Comparison of ENCODE assay signal across 8 cellular contexts in the genomic region with DNA sequence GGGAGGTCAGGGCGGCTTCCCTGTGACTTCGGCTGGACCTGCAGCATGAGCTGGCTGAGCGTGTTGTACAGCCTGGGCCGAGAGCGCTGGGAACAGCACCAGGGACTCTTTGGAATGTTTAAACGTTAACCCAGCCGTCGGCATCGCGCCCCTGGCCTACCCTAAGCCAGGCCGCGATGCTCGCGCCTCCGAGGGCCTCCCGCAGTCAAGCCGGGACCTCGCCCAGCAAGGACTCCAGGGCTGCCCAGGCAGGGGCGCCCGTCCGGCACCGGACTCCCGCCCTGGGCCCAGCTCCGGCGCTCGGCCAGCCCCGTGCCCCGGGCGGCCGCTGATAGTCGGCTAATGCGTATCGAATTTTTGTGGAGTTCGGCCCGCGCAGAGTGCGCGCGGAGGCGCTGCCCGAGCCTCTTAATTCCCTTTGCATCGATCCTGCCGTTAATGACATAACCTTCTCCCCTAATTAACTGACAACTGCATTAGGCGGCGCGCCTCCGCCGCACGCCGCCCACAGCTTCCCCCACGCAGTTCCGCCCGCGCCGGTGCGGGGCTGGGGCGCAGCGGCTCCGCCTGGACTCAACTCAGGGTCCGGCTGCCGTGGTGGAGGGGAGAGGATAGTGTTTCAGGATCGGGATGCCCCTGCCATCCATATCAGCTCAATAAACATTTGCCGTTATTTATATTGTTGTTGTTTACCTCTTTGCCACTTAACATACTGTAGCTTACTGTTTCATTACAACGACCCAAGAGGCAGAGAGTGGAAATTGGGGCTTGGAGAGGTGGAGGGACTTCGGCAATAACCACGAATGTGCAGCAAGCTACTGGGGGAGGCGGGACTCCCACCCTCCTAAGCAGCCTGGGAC. TPM values are rescaled to one million over a fixed set of nuclear protein-coding genes. Genes with fewer than 3 reads are reported as not detected.
DNase-seq lines count a peak whose midpoint lies in the region; ATAC-seq and TF ChIP-seq lines count a peak whose summit lies in the region.

No MANE protein-coding gene starts in this region.

- peak overlapping the region; percentile 25 to 58 for H3K4me3 ChIP-seq in gastroesophageal sphincter
- peak overlapping the region; percentile 8 for H3K4me3 ChIP-seq in neuron (ENCODE audit: low read length)

- intact Hi-C loops in activated CD4-positive, alpha-beta memory T cell treated with anti-CD3 and anti-CD28 coated beads for 36 hours (cut with micrococcal nuclease), result no loop called here

- H3K27me3 ChIP-seq in gastroesophageal sphincter (no peaks in the 10 kb centered on the region), neuron (ENCODE audit: insufficient read depth, low read length) (peaks cover 4% of the 10 kb centered on the region)

- peaks cover 13% of the 10 kb centered on the region for H3K4me1 Mint-ChIP-seq in activated CD4-positive, alpha-beta memory T cell treated with anti-CD3 and anti-CD28 coated beads, Interleukin-2, amount 10 ng/mL, durations not matched to agents 7 days and 5 days
- peaks cover 12% of the 10 kb centered on the region for H3K4me1 Mint-ChIP-seq in activated CD4-positive, alpha-beta memory T cell treated with anti-CD3 and anti-CD28 coated beads for 36 hours (ENCODE audit: low read depth)

- WGBS in gastroesophageal sphincter (ENCODE audit: low coverage in 1 of 2), 2 donors, result 5% methylated on average over 22 of the region's 67 CpGs; no CpG with 5 or more reads in 1 of the 2 donors

- H3K9me3 Mint-ChIP-seq in activated CD4-positive, alpha-beta memory T cell treated with anti-CD3 and anti-CD28 coated beads, Interleukin-2, amount 10 ng/mL, durations not matched to agents 7 days and 5 days, result no peaks in the 10 kb centered on the region
- H3K9me3 Mint-ChIP-seq in activated CD4-positive, alpha-beta memory T cell treated with anti-CD3 and anti-CD28 coated beads for 36 hours, result no peaks in the 10 kb centered on the region

- peaks cover 50% of the 10 kb centered on the region for H3K27me3 Mint-ChIP-seq in activated CD4-positive, alpha-beta memory T cell treated with anti-CD3 and anti-CD28 coated beads, Interleukin-2, amount 10 ng/mL, durations not matched to agents 7 days and 5 days
- peaks cover 43% of the 10 kb centered on the region for H3K27me3 Mint-ChIP-seq in activated CD4-positive, alpha-beta memory T cell treated with anti-CD3 and anti-CD28 coated beads for 36 hours

- no peak for TF ChIP-seq POLR2A in gastroesophageal sphincter (IDR thresholded peaks at IDR 0.05)

- ATAC-seq in gastroesophageal sphincter (peak; percentile 70), GM18498 (IDR thresholded peaks at IDR 0.05; ENCODE audit: unreplicated experiment) (no peak)

- H3K9me3 ChIP-seq in gastroesophageal sphincter (no peaks in the 10 kb centered on the region), neuron (ENCODE audit: low read length) (no peaks in the 10 kb centered on the region)

- H3K36me3 ChIP-seq in gastroesophageal sphincter (no peaks in the 10 kb centered on the region), neuron (ENCODE audit: insufficient read depth, low read length) (no peaks in the 10 kb centered on the region)

- H3K4me1 ChIP-seq in gastroesophageal sphincter, result peaks cover 0 to 15% (median 12%) of the 10 kb centered on the region in 3 donors
- peaks cover 4% of the 10 kb centered on the region for H3K4me1 ChIP-seq in neuron (ENCODE audit: insufficient read depth, low read length)

- CTCF ChIA-PET in activated CD4-positive, alpha-beta memory T cell treated with anti-CD3 and anti-CD28 coated beads, Interleukin-2, amount 10 ng/mL, durations not matched to agents 7 days and 5 days (lab: Charles Lee), result interaction anchor here (1.1 to 1.4 kb wide), 3 partner anchors 29 to 110 kb away, joined by 3 to 5 read pairs (median 5); partner anchors contain the start of genes CDC23 and KIF20A
- CTCF ChIA-PET in activated CD4-positive, alpha-beta memory T cell treated with anti-CD3 and anti-CD28 coated beads for 36 hours (lab: Charles Lee), result interaction anchor here (1.0 to 1.2 kb wide), 3 partner anchors 13 to 111 kb away, joined by 3 read pairs; no protein-coding TSS in a partner anchor

- TF ChIP-seq CTCF in VCaP (conservative IDR thresholded peaks at IDR 0.05) (peak; percentile 26), gastroesophageal sphincter (IDR thresholded peaks at IDR 0.05) (peak in 1 of 4 experiments; percentile 29)

- no peak overlapping the region for H3K27ac Mint-ChIP-seq in activated CD4-positive, alpha-beta memory T cell treated with anti-CD3 and anti-CD28 coated beads, Interleukin-2, amount 10 ng/mL, durations not matched to agents 7 days and 5 days
- H3K27ac Mint-ChIP-seq in activated CD4-positive, alpha-beta memory T cell treated with anti-CD3 and anti-CD28 coated beads for 36 hours, result no peak overlapping the region

- POLR2A ChIA-PET in activated CD4-positive, alpha-beta memory T cell treated with anti-CD3 and anti-CD28 coated beads, Interleukin-2, amount 10 ng/mL, durations not matched to agents 7 days and 5 days (lab: Charles Lee), result interaction anchor here (0.8 to 2.1 kb wide), 2 partner anchors 10 to 96 kb away, joined by 3 to 6 read pairs; partner anchors contain the start of gene FAM53C
- POLR2A ChIA-PET in activated CD4-positive, alpha-beta memory T cell treated with anti-CD3 and anti-CD28 coated beads for 36 hours (lab: Charles Lee), result interaction anchor here (1.0 kb wide), 1 partner anchor 137 kb away, joined by 3 read pairs; no protein-coding TSS in a partner anchor

- peak; percentile 17 for DNase-seq in activated CD4-positive, alpha-beta memory T cell treated with anti-CD3 and anti-CD28 coated beads, Interleukin-2, amount 10 ng/mL, durations not matched to agents 7 days and 5 days
- DNase-seq in activated CD4-positive, alpha-beta memory T cell treated with anti-CD3 and anti-CD28 coated beads for 36 hours, result no peak
- no peak for DNase-seq in NCI-H1694 treated with DMSO at 0.1 percent for 48 hours (lab: John Stamatoyannopoulos, UW)
- no peak for DNase-seq in LoVo (ENCODE audit: low spot score)

- no peak for TF ChIP-seq EP300 in gastroesophageal sphincter (IDR thresholded peaks at IDR 0.05)

- no peaks in the 10 kb centered on the region for H3K36me3 Mint-ChIP-seq in activated CD4-positive, alpha-beta memory T cell treated with anti-CD3 and anti-CD28 coated beads, Interleukin-2, amount 10 ng/mL, durations not matched to agents 7 days and 5 days (ENCODE audit: low read depth)
- H3K36me3 Mint-ChIP-seq in activated CD4-positive, alpha-beta memory T cell treated with anti-CD3 and anti-CD28 coated beads for 36 hours, result no peaks in the 10 kb centered on the region

- H3K27ac ChIP-seq in VCaP (peak overlapping the region; percentile 64), gastroesophageal sphincter (peak overlapping the region in 3 of 4 donors; percentile 43 to 75 (median 68))

- H3K4me3 Mint-ChIP-seq in activated CD4-positive, alpha-beta memory T cell treated with anti-CD3 and anti-CD28 coated beads, Interleukin-2, amount 10 ng/mL, durations not matched to agents 7 days and 5 days, result peak overlapping the region; percentile 10
- no peak overlapping the region for H3K4me3 Mint-ChIP-seq in activated CD4-positive, alpha-beta memory T cell treated with anti-CD3 and anti-CD28 coated beads for 36 hours

- H2AFZ ChIP-seq in neuron (ENCODE audit: low read depth, low read length), result no peak overlapping the region

RNA-seq across cellular contexts. Expression of gene CDC23, which starts 28.8 kb away (rescaled TPM):
- 10 to 100 TPM; 32.3 to 33.3 TPM for total RNA-seq in activated CD4-positive, alpha-beta memory T cell treated with anti-CD3 and anti-CD28 coated beads, Interleukin-2, amount 10 ng/mL, durations not matched to agents 7 days and 5 days
- total RNA-seq in activated CD4-positive, alpha-beta memory T cell treated with anti-CD3 and anti-CD28 coated beads for 36 hours, result 10 to 100 TPM; 32.4 to 33.4 TPM
- total RNA-seq in gastroesophageal sphincter, result 10 to 100 TPM; 19.3 to 22.3 (median 19.8) TPM

RNA-seq across cellular contexts. Expression of gene GFRA3, which starts 32.5 kb away (rescaled TPM):
- total RNA-seq in activated CD4-positive, alpha-beta memory T cell treated with anti-CD3 and anti-CD28 coated beads, Interleukin-2, amount 10 ng/mL, durations not matched to agents 7 days and 5 days, result not detected
- total RNA-seq in activated CD4-positive, alpha-beta memory T cell treated with anti-CD3 and anti-CD28 coated beads for 36 hours, result under 1 TPM in 1 of 2 experiments, not detected in 1; 0.12 TPM
- total RNA-seq in gastroesophageal sphincter, result 1 to 10 TPM in 3 of 4 donors, under 1 TPM in 1; 0.40 to 6.4 (median 1.7) TPM
